ENCODE assay signal across 8 cellular contexts in the genomic region with DNA sequence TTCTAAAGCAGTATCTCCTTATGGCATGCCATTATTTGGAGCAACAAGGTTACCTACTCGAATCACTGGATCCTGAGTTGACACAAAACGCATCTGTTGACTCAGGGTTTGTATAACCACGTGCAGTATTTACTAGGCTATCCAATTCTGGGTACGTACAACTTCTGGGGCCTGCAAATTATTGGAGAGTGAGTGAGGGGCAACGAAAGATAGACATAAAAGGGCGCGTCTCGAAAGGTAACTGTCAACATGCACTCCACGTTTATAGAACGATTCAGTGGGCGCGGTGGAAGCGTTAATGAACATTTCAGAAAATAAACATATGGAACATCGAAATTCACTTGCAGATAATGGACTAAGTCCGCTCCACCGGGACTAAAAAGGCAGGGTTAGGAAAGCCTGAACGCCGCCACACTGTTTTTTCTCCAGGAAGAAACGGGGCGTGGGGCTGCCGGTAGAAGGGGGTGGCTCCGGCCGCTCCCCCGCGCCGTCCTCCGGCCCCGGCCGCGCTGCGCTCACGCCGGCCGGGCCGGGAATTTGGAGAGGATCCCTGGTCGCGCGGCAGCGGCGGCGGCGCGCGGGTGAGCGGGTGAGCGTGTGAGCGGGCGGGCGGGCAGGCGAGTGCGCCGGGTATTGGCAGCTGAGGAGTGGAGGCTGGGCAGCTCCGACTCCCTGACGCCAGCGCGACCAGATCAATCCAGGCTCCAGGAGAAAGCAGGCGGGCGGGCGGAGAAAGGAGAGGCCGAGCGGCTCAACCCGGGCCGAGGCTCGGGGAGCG. TPM values are rescaled to one million over a fixed set of nuclear protein-coding genes. Genes with fewer than 3 reads are reported as not detected.
DNase-seq lines count a peak whose midpoint lies in the region; ATAC-seq and TF ChIP-seq lines count a peak whose summit lies in the region.

A gene (plus strand): TSS at position 690 of the 778 bp plus-strand sequence. CDS start 32,761 bp downstream, outside the sequence.

- peak; percentile 57 for ATAC-seq in GM18907 (IDR thresholded peaks at IDR 0.05; ENCODE audit: unreplicated experiment)
- ATAC-seq in HG03103 (IDR thresholded peaks at IDR 0.05; ENCODE audit: low read depth, unreplicated experiment), result peak; percentile 38
- peak; percentile 44 for ATAC-seq in stimulated activated naive CD8-positive, alpha-beta T cell treated with anti-CD3 and anti-CD28 coated beads, Interleukin-15, Interleukin-2, amounts not matched to agents 100 U/mL and 50 U/mL, for 24 hours

- no peak for TF ChIP-seq CTCF in AG10803 (conservative IDR thresholded peaks at IDR 0.05; ENCODE audit: low read length)
- TF ChIP-seq CTCF in esophagus squamous epithelium (IDR thresholded peaks at IDR 0.05), result peak in 1 of 6 experiments; percentile 7

- peak; percentile 88 for DNase-seq in AG10803 (ENCODE audit: low read depth)
- peak; percentile 51 for DNase-seq in NCI-H460 (ENCODE audit: extremely low read depth, low read depth)
- peak; percentile 73 for DNase-seq in activated CD8-positive, alpha-beta memory T cell treated with anti-CD3 and anti-CD28 coated beads, Interleukin-2, amount 50 U/mL, for 48 hours
- no peak for DNase-seq in esophagus squamous epithelium (lab: John Stamatoyannopoulos, UW)
- peak; percentile 84 for DNase-seq in mucosa of gallbladder (ENCODE audit: low spot score)
- DNase-seq in stimulated activated naive CD8-positive, alpha-beta T cell treated with anti-CD3 and anti-CD28 coated beads, Interleukin-15, Interleukin-2, amounts not matched to agents 100 U/mL and 50 U/mL, for 24 hours, result peak; percentile 57

- intact Hi-C loops in esophagus squamous epithelium (cut with DNase I), result no loop called here

- no peaks in the 10 kb centered on the region for H3K9me3 ChIP-seq in esophagus squamous epithelium

- peak within 1 kb of the TSS; percentile 95 to 99 (median 97) for H3K27ac ChIP-seq in esophagus squamous epithelium

- no peaks in the 10 kb centered on the region for H3K27me3 ChIP-seq in esophagus squamous epithelium

- no peaks in the 10 kb centered on the region for H3K36me3 ChIP-seq in esophagus squamous epithelium

- WGBS in esophagus squamous epithelium, 2 donors, result 0 to 4% methylated on average over 16 to 28 of the region's 65 CpGs

- H3K4me1 ChIP-seq in esophagus squamous epithelium, result peaks cover 0 to 44% (median 16%) of the 10 kb centered on the region in 3 donors

- H3K4me3 ChIP-seq in AG10803 (ENCODE audit: low read length) (peak within 1 kb of the TSS; percentile 77), esophagus squamous epithelium (peak within 1 kb of the TSS; percentile 71 to 96 (median 80))

- TF ChIP-seq POLR2A in esophagus squamous epithelium (IDR thresholded peaks at IDR 0.05), result peak in 2 of 4 donors; percentile 70 to 77

RNA-seq across cellular contexts. Expression of the gene that starts here (rescaled TPM):
- 17.4 and 23.1 TPM in 2 replicates for total RNA-seq in NCI-H460 (2014; rRNA removed; shearing (Covaris generic))
- 15.1 and 16.3 TPM in 2 replicates for polyA plus RNA-seq in NCI-H460 (2014; cell fraction: nucleus; rRNA removed)
- total RNA-seq in esophagus squamous epithelium (10 to 100 TPM; 17.2 to 38.1 (median 26.8) TPM), mucosa of gallbladder (32.5 TPM)
